In the genomic region with DNA sequence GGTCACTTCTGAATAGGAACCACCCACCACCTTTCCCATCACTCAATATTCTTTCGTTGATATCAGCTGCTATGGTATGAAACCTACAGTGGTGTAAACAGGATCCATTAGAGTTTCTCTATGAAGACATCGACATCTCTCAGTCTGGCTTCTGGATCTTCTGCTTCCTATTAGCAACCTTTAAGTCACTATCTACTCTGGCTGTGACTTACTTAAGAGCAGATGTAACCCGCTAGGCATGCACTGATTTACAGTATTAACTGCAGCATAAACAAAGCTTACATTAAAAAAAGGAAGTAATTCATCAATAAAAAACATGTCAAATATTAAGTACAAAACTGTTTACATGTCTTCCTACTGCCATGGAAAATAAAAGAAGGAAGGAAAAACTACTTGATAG, we compare ENCODE assay signal across 2 cellular contexts.
TF ChIP-seq lines count a peak whose summit lies in the region.

No MANE protein-coding gene starts in this region.

TF ChIP-seq in IMR-90, 13 proteins besides CTCF, POLR2A, EP300 and RAD21:
- TF ChIP-seq NFE2L2 (IDR thresholded peaks at IDR 0.05; ENCODE audit: low read depth, low read length) (no peak), RCOR1 (IDR thresholded peaks at IDR 0.05; ENCODE audit: insufficient replicate concordance, low read length) (no peak), BHLHE40 (IDR thresholded peaks at IDR 0.05; ENCODE audit: low read depth, low read length) (no peak), MAZ (IDR thresholded peaks at IDR 0.05; ENCODE audit: borderline replicate concordance, low read depth, low read length) (no peak), FOS (IDR thresholded peaks at IDR 0.05; ENCODE audit: low read depth, low read length) (no peak), SMC3 (IDR thresholded peaks at IDR 0.05; ENCODE audit: low read depth, low read length) (no peak), MXI1 (IDR thresholded peaks at IDR 0.05; ENCODE audit: borderline replicate concordance, low read depth, low read length) (no peak), CHD1 (IDR thresholded peaks at IDR 0.05; ENCODE audit: low read depth, low read length) (no peak), MAFK (IDR thresholded peaks at IDR 0.05; ENCODE audit: low read depth, low read length) (no peak)
- TF ChIP-seq, protein P1, sequence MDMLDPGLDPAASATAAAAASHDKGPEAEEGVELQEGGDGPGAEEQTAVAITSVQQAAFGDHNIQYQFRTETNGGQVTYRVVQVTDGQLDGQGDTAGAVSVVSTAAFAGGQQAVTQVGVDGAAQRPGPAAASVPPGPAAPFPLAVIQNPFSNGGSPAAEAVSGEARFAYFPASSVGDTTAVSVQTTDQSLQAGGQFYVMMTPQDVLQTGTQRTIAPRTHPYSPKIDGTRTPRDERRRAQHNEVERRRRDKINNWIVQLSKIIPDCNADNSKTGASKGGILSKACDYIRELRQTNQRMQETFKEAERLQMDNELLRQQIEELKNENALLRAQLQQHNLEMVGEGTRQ (IDR thresholded peaks at IDR 0.05; ENCODE audit: low read depth, low read length): no peak
- TF ChIP-seq, protein P2, sequence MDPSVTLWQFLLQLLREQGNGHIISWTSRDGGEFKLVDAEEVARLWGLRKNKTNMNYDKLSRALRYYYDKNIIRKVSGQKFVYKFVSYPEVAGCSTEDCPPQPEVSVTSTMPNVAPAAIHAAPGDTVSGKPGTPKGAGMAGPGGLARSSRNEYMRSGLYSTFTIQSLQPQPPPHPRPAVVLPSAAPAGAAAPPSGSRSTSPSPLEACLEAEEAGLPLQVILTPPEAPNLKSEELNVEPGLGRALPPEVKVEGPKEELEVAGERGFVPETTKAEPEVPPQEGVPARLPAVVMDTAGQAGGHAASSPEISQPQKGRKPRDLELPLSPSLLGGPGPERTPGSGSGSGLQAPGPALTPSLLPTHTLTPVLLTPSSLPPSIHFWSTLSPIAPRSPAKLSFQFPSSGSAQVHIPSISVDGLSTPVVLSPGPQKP (IDR thresholded peaks at IDR 0.05; ENCODE audit: borderline replicate concordance, low read depth, low read length): no peak

TF ChIP-seq in endothelial cell of umbilical vein, 7 proteins besides CTCF, POLR2A, EP300 and RAD21:
- TF ChIP-seq POLR2AphosphoS5 (IDR thresholded peaks at IDR 0.05; ENCODE audit: insufficient read depth, low read depth, low read length): no peak
- no peak for TF ChIP-seq GATA2 (IDR thresholded peaks at IDR 0.05; ENCODE audit: insufficient read depth, insufficient read length, low read depth, low read length)
- no peak for TF ChIP-seq MYC (IDR thresholded peaks at IDR 0.05; ENCODE audit: low read depth, low read length)
- TF ChIP-seq JUN (IDR thresholded peaks at IDR 0.05; ENCODE audit: borderline replicate concordance, insufficient read depth, insufficient read length, low read depth): no peak
- TF ChIP-seq FOS (IDR thresholded peaks at IDR 0.05; ENCODE audit: borderline replicate concordance, insufficient read depth, low read length): no peak
- no peak for TF ChIP-seq EZH2 (IDR thresholded peaks at IDR 0.05; ENCODE audit: borderline replicate concordance, low read depth, low read length, severe bottlenecking)
